17 cellular contexts compared by ENCODE assay signal in genomic region chr10:51932530-51932929, GRCh38.
"Had no signal": no experiment of that assay in that cellular context is flagged by ENCODE, and none has a peak within 500 bp of the region (broad histone marks: within the 10 kb centered on the region; RNA-seq: fewer than 3 reads in every experiment).

No MANE protein-coding gene starts in this region.

- DNase-seq: activated CD4-positive, alpha-beta T cell treated with anti-CD3 and anti-CD28 coated beads, Interleukin-2, amount 50 U/mL, for 48 hours; activated CD4-positive, CD25-positive, alpha-beta regulatory T cell treated with anti-CD3 and anti-CD28 coated beads, Interleukin-2, amount 50 U/mL, for 72 hours; activated gamma-delta T cell; activated T-cell treated with anti-CD3 and anti-CD28 coated beads, Interleukin-2, amount 50 U/mL, for 24 hours; amniotic stem cell; heart right ventricle; mesendoderm; occipital lobe; right cardiac atrium; stimulated activated CD4-positive, alpha-beta T cell treated with anti-CD3 and anti-CD28 coated beads, Interleukin-4, amount 100 ng/mL, for 4 hours; stimulated activated CD8-positive, alpha-beta memory T cell treated with anti-CD3 and anti-CD28 coated beads, Interleukin-4, amount 100 ng/mL, for 48 hours; stimulated activated naive CD4-positive, alpha-beta T cell treated with Interleukin-2 at 50 U/mL for 16 hours; trophoblast cell had no signal

- H3K36me3 Mint-ChIP-seq: activated naive CD8-positive, alpha-beta T cell had no signal

- H3K27ac Mint-ChIP-seq: activated naive CD8-positive, alpha-beta T cell; activated T-cell treated with anti-CD3 and anti-CD28 coated beads, Interleukin-2, amount 50 U/mL, for 24 hours had no signal

- H3K27me3 Mint-ChIP-seq: activated T-cell treated with anti-CD3 and anti-CD28 coated beads, Interleukin-2, amount 50 U/mL, for 24 hours had no signal

- ATAC-seq: gastroesophageal sphincter, heart right ventricle, right cardiac atrium had no signal

- H3K36me3 ChIP-seq: gastroesophageal sphincter, heart right ventricle had no signal

- H3K4me3 ChIP-seq: gastroesophageal sphincter, heart right ventricle, skin epidermis had no signal

- H3K4me3 Mint-ChIP-seq: activated naive CD8-positive, alpha-beta T cell; activated T-cell treated with anti-CD3 and anti-CD28 coated beads, Interleukin-2, amount 50 U/mL, for 24 hours; nephron had no signal

- H3K9me3 ChIP-seq: gastroesophageal sphincter, heart right ventricle had no signal

- H3K9me3 Mint-ChIP-seq: activated T-cell treated with anti-CD3 and anti-CD28 coated beads, Interleukin-2, amount 50 U/mL, for 24 hours; nephron had no signal

- H3K27ac ChIP-seq: gastroesophageal sphincter, heart right ventricle, skin epidermis had no signal

- H3K27me3 ChIP-seq: gastroesophageal sphincter, heart right ventricle had no signal
